Comparison of ENCODE assay signal across 1 cellular context in genomic region chr17:13776027-13776551, GRCh38.
TF ChIP-seq lines count a peak whose summit lies in the region.

No MANE protein-coding gene starts in this region.

TF ChIP-seq in SK-N-SH treated with all-trans-retinoic acid at 6 μM for 48 hours, 23 proteins besides CTCF, POLR2A, EP300 and RAD21 (continued from another document):
- TF ChIP-seq, protein P1, sequence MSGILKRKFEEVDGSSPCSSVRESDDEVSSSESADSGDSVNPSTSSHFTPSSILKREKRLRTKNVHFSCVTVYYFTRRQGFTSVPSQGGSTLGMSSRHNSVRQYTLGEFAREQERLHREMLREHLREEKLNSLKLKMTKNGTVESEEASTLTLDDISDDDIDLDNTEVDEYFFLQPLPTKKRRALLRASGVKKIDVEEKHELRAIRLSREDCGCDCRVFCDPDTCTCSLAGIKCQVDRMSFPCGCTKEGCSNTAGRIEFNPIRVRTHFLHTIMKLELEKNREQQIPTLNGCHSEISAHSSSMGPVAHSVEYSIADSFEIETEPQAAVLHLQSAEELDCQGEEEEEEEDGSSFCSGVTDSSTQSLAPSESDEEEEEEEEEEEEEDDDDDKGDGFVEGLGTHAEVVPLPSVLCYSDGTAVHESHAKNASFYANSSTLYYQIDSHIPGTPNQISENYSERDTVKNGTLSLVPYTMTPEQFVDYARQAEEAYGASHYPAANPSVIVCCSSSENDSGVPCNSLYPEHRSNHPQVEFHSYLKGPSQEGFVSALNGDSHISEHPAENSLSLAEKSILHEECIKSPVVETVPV (CRISPR knock-in tag; IDR thresholded peaks at IDR 0.05), result no peak
- no peak for TF ChIP-seq PPARA (CRISPR knock-in tag; IDR thresholded peaks at IDR 0.05; ENCODE audit: borderline replicate concordance)
- TF ChIP-seq CREB5 (CRISPR knock-in tag; IDR thresholded peaks at IDR 0.05; ENCODE audit: low read depth), result no peak
- TF ChIP-seq ZNF70 (CRISPR knock-in tag; IDR thresholded peaks at IDR 0.05), result no peak
- TF ChIP-seq ZFP3 (CRISPR knock-in tag; IDR thresholded peaks at IDR 0.05), result no peak
- TF ChIP-seq RARB (CRISPR knock-in tag; IDR thresholded peaks at IDR 0.05), result no peak
